In the genomic region with DNA sequence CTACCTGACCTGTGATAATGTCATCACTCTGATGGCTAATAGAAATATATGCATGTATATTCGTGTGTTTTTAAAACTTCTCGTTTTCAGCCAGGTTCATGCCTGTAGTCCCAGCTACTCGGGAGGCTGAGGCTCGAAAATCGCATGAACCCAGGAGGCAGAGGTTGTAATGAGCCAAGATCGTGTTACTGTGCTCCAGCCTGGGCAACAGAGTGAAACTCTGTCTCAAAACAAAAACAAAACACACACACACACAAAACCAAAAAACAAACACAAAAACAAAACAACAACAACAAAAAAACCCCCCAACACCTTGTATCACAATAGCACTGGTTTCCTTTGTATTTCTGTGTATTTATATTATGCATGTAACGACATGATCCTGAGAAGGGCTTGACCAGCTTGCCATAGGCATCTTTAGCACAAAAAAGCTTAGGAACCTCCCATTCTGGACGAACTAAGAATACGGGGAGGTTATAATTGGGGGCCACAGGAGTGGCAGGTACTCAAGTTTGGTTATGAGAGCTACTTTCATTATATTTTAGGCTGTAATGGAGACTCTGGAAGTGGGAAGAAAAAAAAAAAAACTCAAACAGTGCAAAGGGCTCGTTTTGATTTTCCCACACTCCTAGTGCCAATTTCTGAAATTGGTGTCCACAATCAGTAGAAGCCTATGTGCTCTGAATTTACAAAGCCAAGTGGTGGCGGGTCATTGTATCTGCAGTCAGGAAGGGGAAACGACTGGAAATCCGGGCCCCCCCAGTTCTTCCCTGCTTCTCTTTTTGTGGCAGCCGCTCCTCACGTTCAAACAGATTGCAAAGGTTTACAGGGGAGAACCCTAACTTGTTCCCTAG, we compare ENCODE assay signal across 11 cellular contexts. TPM values are rescaled to one million over a fixed set of nuclear protein-coding genes. Genes with fewer than 3 reads are reported as not detected.
DNase-seq lines count a peak whose midpoint lies in the region; ATAC-seq and TF ChIP-seq lines count a peak whose summit lies in the region.
"Had no signal": no experiment of that assay in that cellular context is flagged by ENCODE, and none has a peak within 500 bp of the region (broad histone marks: within the 10 kb centered on the region; RNA-seq: fewer than 3 reads in every experiment).

No MANE protein-coding gene starts in this region.

- H3K4me1 Mint-ChIP-seq in activated naive CD4-positive, alpha-beta T cell treated with anti-CD3 and anti-CD28 coated beads for 36 hours (ENCODE audit: low read depth), result peaks cover 9% of the 10 kb centered on the region
- peaks cover 13% of the 10 kb centered on the region for H3K4me1 Mint-ChIP-seq in brain
- peaks cover 16 to 20% of the 10 kb centered on the region in 2 donors for H3K4me1 Mint-ChIP-seq in immature natural killer cell
- peaks cover 8 to 20% of the 10 kb centered on the region in 2 donors for H3K4me1 Mint-ChIP-seq in stimulated activated naive B cell treated with anti-CD40 and anti-IgM and Interleukin-4, amounts not matched to agents 10 μg/mL and 1 μg/mL and 100 μg/mL, for 72 hours

- H3K27me3 Mint-ChIP-seq in activated naive CD4-positive, alpha-beta T cell treated with anti-CD3 and anti-CD28 coated beads for 36 hours (ENCODE audit: low read depth), result peaks cover 30% of the 10 kb centered on the region
- H3K27me3 Mint-ChIP-seq in brain (peaks cover 67% of the 10 kb centered on the region), immature natural killer cell (ENCODE audit: low read depth in 3 of 3) (peaks cover 8 to 22% (median 18%) of the 10 kb centered on the region in 3 donors)
- peaks cover 46 to 48% of the 10 kb centered on the region in 2 donors for H3K27me3 Mint-ChIP-seq in stimulated activated naive B cell treated with anti-CD40 and anti-IgM and Interleukin-4, amounts not matched to agents 10 μg/mL and 1 μg/mL and 100 μg/mL, for 72 hours

- no peak for ATAC-seq in activated naive CD4-positive, alpha-beta T cell treated with anti-CD3 and anti-CD28 coated beads, Interleukin-2, amount 50 U/mL, for 72 hours
- ATAC-seq in thoracic aorta (ENCODE audit: insufficient number of reproducible peaks, low FRiP score, low read depth) (no peak), HG02610 (IDR thresholded peaks at IDR 0.05; ENCODE audit: unreplicated experiment) (no peak)
- ATAC-seq in stimulated activated naive B cell treated with anti-CD40 and anti-IgM and Interleukin-4, amounts not matched to agents 10 μg/mL and 1 μg/mL and 100 μg/mL, for 72 hours (replicated peaks), result no peak

- no peaks in the 10 kb centered on the region for H3K36me3 Mint-ChIP-seq in activated naive CD4-positive, alpha-beta T cell treated with anti-CD3 and anti-CD28 coated beads for 36 hours (ENCODE audit: low read depth)
- peaks cover 0 to 15% of the 10 kb centered on the region in 2 donors for H3K36me3 Mint-ChIP-seq in activated naive CD4-positive, alpha-beta T cell treated with anti-CD3 and anti-CD28 coated beads, Interleukin-2, amount 50 U/mL, for 72 hours
- H3K36me3 Mint-ChIP-seq in brain (no peaks in the 10 kb centered on the region), immature natural killer cell (no peaks in the 10 kb centered on the region)
- no peaks in the 10 kb centered on the region for H3K36me3 Mint-ChIP-seq in stimulated activated naive B cell treated with anti-CD40 and anti-IgM and Interleukin-4, amounts not matched to agents 10 μg/mL and 1 μg/mL and 100 μg/mL, for 72 hours

- H3K4me1 ChIP-seq in thoracic aorta (ENCODE audit: control insufficient read depth in 1 of 2, low read depth in 2 of 2), result peaks cover 7 to 10% of the 10 kb centered on the region in 2 donors

- H3K27ac Mint-ChIP-seq in activated naive CD4-positive, alpha-beta T cell treated with anti-CD3 and anti-CD28 coated beads for 36 hours, result peak overlapping the region; percentile 2
- H3K27ac Mint-ChIP-seq in activated naive CD4-positive, alpha-beta T cell treated with anti-CD3 and anti-CD28 coated beads, Interleukin-2, amount 50 U/mL, for 72 hours, result no peak overlapping the region
- H3K27ac Mint-ChIP-seq in brain (no peak overlapping the region), immature natural killer cell (peak overlapping the region in 2 of 6 donors; percentile 53 to 68)
- H3K27ac Mint-ChIP-seq in stimulated activated naive B cell treated with anti-CD40 and anti-IgM and Interleukin-4, amounts not matched to agents 10 μg/mL and 1 μg/mL and 100 μg/mL, for 72 hours, result no peak overlapping the region
- H3K27ac Mint-ChIP-seq: HFFc6 had no signal

- peak overlapping the region; percentile 13 for H3K4me3 ChIP-seq in thoracic aorta

- TF ChIP-seq CTCF in brain (conservative IDR thresholded peaks at IDR 0.05) (no peak), thoracic aorta (IDR thresholded peaks at IDR 0.05) (no peak)

- peak overlapping the region; percentile 63 for H3K4me3 Mint-ChIP-seq in activated naive CD4-positive, alpha-beta T cell treated with anti-CD3 and anti-CD28 coated beads for 36 hours
- peak overlapping the region in 4 of 5 experiments; percentile 22 to 66 (median 54) for H3K4me3 Mint-ChIP-seq in brain
- H3K4me3 Mint-ChIP-seq in immature natural killer cell, result peak overlapping the region; percentile 59 to 86 (median 71)
- H3K4me3 Mint-ChIP-seq in stimulated activated naive B cell treated with anti-CD40 and anti-IgM and Interleukin-4, amounts not matched to agents 10 μg/mL and 1 μg/mL and 100 μg/mL, for 72 hours, result no peak overlapping the region
- H3K4me3 Mint-ChIP-seq: HFFc6 had no signal

- H3K27ac ChIP-seq in thoracic aorta, result no peak overlapping the region
- H3K27ac ChIP-seq: coronary artery had no signal

- intact Hi-C loops in activated naive CD4-positive, alpha-beta T cell treated with anti-CD3 and anti-CD28 coated beads for 36 hours (cut with micrococcal nuclease), result loop anchor here (1.0 kb wide), 1 partner anchor 10 kb away; no protein-coding TSS in a partner anchor

- DNase-seq in activated naive CD4-positive, alpha-beta T cell treated with anti-CD3 and anti-CD28 coated beads for 36 hours, result no peak
- no peak for DNase-seq in activated naive CD4-positive, alpha-beta T cell treated with anti-CD3 and anti-CD28 coated beads, Interleukin-2, amount 50 U/mL, for 72 hours (ENCODE audit: low spot score in 2 of 2)
- no peak for DNase-seq in immature natural killer cell
- DNase-seq in thoracic aorta (ENCODE audit: low spot score), result no peak
- no peak for DNase-seq in NCI-H2029 treated with DMSO at 0.1 percent for 48 hours (lab: John Stamatoyannopoulos, UW)
- DNase-seq in stimulated activated naive B cell treated with anti-CD40 and anti-IgM and Interleukin-4, amounts not matched to agents 10 μg/mL and 1 μg/mL and 100 μg/mL, for 72 hours, result no peak
- DNase-seq: HFFc6 had no signal

- H3K9me3 ChIP-seq in thoracic aorta, result no peaks in the 10 kb centered on the region

- no peaks in the 10 kb centered on the region for H3K9me3 Mint-ChIP-seq in activated naive CD4-positive, alpha-beta T cell treated with anti-CD3 and anti-CD28 coated beads for 36 hours
- no peaks in the 10 kb centered on the region for H3K9me3 Mint-ChIP-seq in activated naive CD4-positive, alpha-beta T cell treated with anti-CD3 and anti-CD28 coated beads, Interleukin-2, amount 50 U/mL, for 72 hours
- H3K9me3 Mint-ChIP-seq in brain, result peaks cover 0 to 2% (median 0%) of the 10 kb centered on the region in 5 experiments
- no peaks in the 10 kb centered on the region for H3K9me3 Mint-ChIP-seq in immature natural killer cell
- no peaks in the 10 kb centered on the region for H3K9me3 Mint-ChIP-seq in stimulated activated naive B cell treated with anti-CD40 and anti-IgM and Interleukin-4, amounts not matched to agents 10 μg/mL and 1 μg/mL and 100 μg/mL, for 72 hours
- H3K9me3 Mint-ChIP-seq: HFFc6 had no signal

- CTCF ChIA-PET in activated naive CD4-positive, alpha-beta T cell treated with anti-CD3 and anti-CD28 coated beads for 36 hours (lab: Charles Lee), result interaction anchor here (0.7 to 1.0 kb wide), 2 partner anchors 31 to 233 kb away, joined by 3 to 4 read pairs; no protein-coding TSS in a partner anchor

- H3K27me3 ChIP-seq in thoracic aorta (replicated peaks; ENCODE audit: insufficient read depth), result no peaks in the 10 kb centered on the region

- H3K36me3 ChIP-seq in thoracic aorta, result no peaks in the 10 kb centered on the region

RNA-seq across cellular contexts. Expression of gene ACP7, which starts 1.2 kb away (rescaled TPM):
- total RNA-seq in activated naive CD4-positive, alpha-beta T cell treated with anti-CD3 and anti-CD28 coated beads for 36 hours, result not detected
- total RNA-seq in activated naive CD4-positive, alpha-beta T cell treated with anti-CD3 and anti-CD28 coated beads, Interleukin-2, amount 50 U/mL, for 72 hours, result under 1 TPM in 1 of 2 donors, not detected in 1; 0.08 TPM
- polyA plus RNA-seq in brain (ENCODE audit: insufficient read depth, low read depth, low replicate concordance) (1.3 TPM), immature natural killer cell (not detected)
- total RNA-seq in thoracic aorta, result not detected
- total RNA-seq: HFFc6; T-helper 1 cell treated with Interleukin-12 subunit alpha and Interleukin-12 subunit beta and Interleukin-4 antibody, amounts not matched to agents 30 ng/mL and 1 ng/mL, for 36 hours had no signal

RNA-seq across cellular contexts. Expression of gene PAK4, which starts 42.6 kb away (rescaled TPM):
- 10 to 100 TPM; 16.9 to 18.1 TPM for total RNA-seq in activated naive CD4-positive, alpha-beta T cell treated with anti-CD3 and anti-CD28 coated beads for 36 hours
- total RNA-seq in activated naive CD4-positive, alpha-beta T cell treated with anti-CD3 and anti-CD28 coated beads, Interleukin-2, amount 50 U/mL, for 72 hours, result 10 to 100 TPM; 15.6 to 19.4 TPM
- polyA plus RNA-seq in brain (ENCODE audit: insufficient read depth, low read depth, low replicate concordance), result 90.2 TPM
- 1 to 10 TPM in 2 of 3 donors, under 1 TPM in 1; 0.68 to 2.1 (median 1.5) TPM for polyA plus RNA-seq in immature natural killer cell
- total RNA-seq in thoracic aorta, result 1 to 10 TPM; 7.4 to 8.7 TPM

RNA-seq across cellular contexts. Expression of gene FBXO27, which starts 50.6 kb away (rescaled TPM):
- total RNA-seq in activated naive CD4-positive, alpha-beta T cell treated with anti-CD3 and anti-CD28 coated beads for 36 hours, result 1 to 10 TPM; 1.0 to 1.8 TPM
- total RNA-seq in activated naive CD4-positive, alpha-beta T cell treated with anti-CD3 and anti-CD28 coated beads, Interleukin-2, amount 50 U/mL, for 72 hours, result under 1 TPM in 1 of 2 donors, not detected in 1; 0.35 TPM
- 4.9 TPM for polyA plus RNA-seq in brain (ENCODE audit: insufficient read depth, low read depth, low replicate concordance)
- under 1 TPM in 1 of 3 donors, not detected in 2; 0.48 TPM for polyA plus RNA-seq in immature natural killer cell
- 10 to 100 TPM in 1 of 2 donors, 1 to 10 TPM in 1; 1.5 to 37.6 TPM for total RNA-seq in thoracic aorta
- total RNA-seq: T-helper 1 cell treated with Interleukin-12 subunit alpha and Interleukin-12 subunit beta and Interleukin-4 antibody, amounts not matched to agents 30 ng/mL and 1 ng/mL, for 36 hours had no signal

Comparison
In these comparisons a context has a peak if more than half of its experiments do, and no peak if none do; other contexts are left out.
1. H3K4me3 Mint-ChIP-seq: peak in activated naive CD4-positive, alpha-beta T cell treated with anti-CD3 and anti-CD28 coated beads for 36 hours (single experiment), brain (4 of 5) and immature natural killer cell (5 of 5); none in stimulated activated naive B cell treated with anti-CD40 and anti-IgM and Interleukin-4, amounts not matched to agents 10 μg/mL and 1 μg/mL and 100 μg/mL, for 72 hours (0 of 2).